In the genomic region with DNA sequence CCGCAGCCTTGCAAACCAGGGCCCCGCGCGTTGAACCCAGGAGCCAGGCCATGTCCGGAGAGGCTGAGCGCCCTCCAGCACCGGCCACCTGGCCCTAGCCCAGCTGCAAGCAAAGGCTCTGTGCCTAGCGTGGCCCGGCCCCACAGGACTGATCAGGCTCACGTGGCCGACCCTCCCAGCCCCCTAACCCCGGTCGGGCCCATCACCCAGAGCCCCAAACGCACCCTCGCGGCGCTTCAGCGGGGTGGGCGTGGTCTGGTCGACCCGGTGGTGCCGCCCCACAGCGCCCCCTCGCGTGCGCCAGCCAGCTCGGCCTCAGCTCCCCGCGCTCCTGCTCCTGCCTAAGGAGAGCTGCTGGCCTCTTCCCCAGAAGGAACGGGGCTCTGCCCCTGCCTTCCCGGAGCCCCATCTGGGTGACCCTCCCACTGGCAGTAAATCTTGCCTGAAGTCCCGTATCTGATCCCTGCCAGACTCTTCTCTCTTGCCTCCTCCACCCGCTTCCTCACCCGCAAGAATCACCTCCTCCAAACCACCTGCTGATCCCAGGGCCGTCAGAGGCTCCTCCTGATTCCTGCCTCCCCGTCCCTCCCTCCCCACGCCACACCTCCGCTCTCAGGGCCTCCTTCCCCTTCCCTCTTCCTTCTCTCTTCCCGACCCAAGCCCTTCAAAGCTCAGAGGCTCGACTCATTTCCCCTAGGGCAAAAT, we compare ENCODE assay signal across 8 cellular contexts. TPM values are rescaled to one million over a fixed set of nuclear protein-coding genes. Genes with fewer than 3 reads are reported as not detected.
A peak's percentile ranks its signal among the peaks of the same experiment; 100 is the strongest.
DNase-seq lines count a peak whose midpoint lies in the region; ATAC-seq and TF ChIP-seq lines count a peak whose summit lies in the region.

No MANE protein-coding gene starts in this region.

- H3K4me1 ChIP-seq in esophagus muscularis mucosa (peaks cover 0 to 15% (median 13%) of the 10 kb centered on the region in 4 donors), muscle layer of duodenum (ENCODE audit: control insufficient read depth in 1 of 2, insufficient read depth in 2 of 2, low read length in 2 of 2) (peaks cover 0 to 10% of the 10 kb centered on the region in 2 donors), subcutaneous abdominal adipose tissue (ENCODE audit: control insufficient read depth in 5 of 5, insufficient read depth in 5 of 5, low read length in 5 of 5) (peaks cover 0 to 18% (median 15%) of the 10 kb centered on the region in 5 donors)

- ATAC-seq in GM19043 (IDR thresholded peaks at IDR 0.05; ENCODE audit: low read depth, unreplicated experiment) (peak; percentile 84), HG03442 (IDR thresholded peaks at IDR 0.05; ENCODE audit: unreplicated experiment) (peak; percentile 84)

- peak overlapping the region; percentile 39 for H3K4me3 ChIP-seq in AG10803 (ENCODE audit: low read length)
- H3K4me3 ChIP-seq in esophagus muscularis mucosa = peak overlapping the region; percentile 45 to 55 (median 46)
- H3K4me3 ChIP-seq in muscle layer of duodenum (ENCODE audit: low read depth in 1 of 2, low read length in 2 of 2) = peak overlapping the region; percentile 21 to 57
- peak overlapping the region; percentile 17 to 72 (median 56) for H3K4me3 ChIP-seq in subcutaneous abdominal adipose tissue (ENCODE audit: low read depth in 1 of 5, low read length in 5 of 5)

- TF ChIP-seq EP300 in esophagus muscularis mucosa (IDR thresholded peaks at IDR 0.05) = no peak

- H3K9ac ChIP-seq in subcutaneous abdominal adipose tissue (ENCODE audit: low read length in 5 of 5) = peak overlapping the region in 2 of 5 donors; percentile 14 to 49

- H3K9me3 ChIP-seq in esophagus muscularis mucosa (no peaks in the 10 kb centered on the region), muscle layer of duodenum (ENCODE audit: control insufficient read depth in 1 of 2, low read length in 2 of 2) (no peaks in the 10 kb centered on the region), subcutaneous abdominal adipose tissue (ENCODE audit: control insufficient read depth in 5 of 5, low read length in 5 of 5) (no peaks in the 10 kb centered on the region)

- H3K27me3 ChIP-seq in esophagus muscularis mucosa (peaks cover 0 to 14% (median 0%) of the 10 kb centered on the region in 4 donors), muscle layer of duodenum (ENCODE audit: low read depth, low read length) (no peaks in the 10 kb centered on the region), subcutaneous abdominal adipose tissue (ENCODE audit: control insufficient read depth in 5 of 5, insufficient read depth in 4 of 5, low read length in 5 of 5) (peaks cover 0 to 5% (median 0%) of the 10 kb centered on the region in 5 donors)

- DNase-seq in AG10803 (ENCODE audit: low read depth) (peak; percentile 22), esophagus muscularis mucosa (ENCODE audit: extremely low spot score) (no peak), cortex of kidney (lab: John Stamatoyannopoulos, UW) (no peak)
- peak; percentile 61 to 67 for DNase-seq in activated CD4-positive, alpha-beta T cell treated with anti-CD3 and anti-CD28 coated beads, Interleukin-2, amount 50 U/mL, for 48 hours

- no peak for TF ChIP-seq POLR2A in esophagus muscularis mucosa (IDR thresholded peaks at IDR 0.05; ENCODE audit: low read depth)

- intact Hi-C loops in esophagus muscularis mucosa (cut with DNase I) = no loop called here

- peak; percentile 33 for TF ChIP-seq CTCF in AG10803 (conservative IDR thresholded peaks at IDR 0.05; ENCODE audit: low read length)
- TF ChIP-seq CTCF in esophagus muscularis mucosa (IDR thresholded peaks at IDR 0.05) = peak; percentile 37 to 67 (median 50)

- H3K27ac ChIP-seq in esophagus muscularis mucosa (replicated peaks in 1 of 4) (no peak overlapping the region), muscle layer of duodenum (ENCODE audit: low read length) (no peak overlapping the region), subcutaneous abdominal adipose tissue (ENCODE audit: low read depth, low read length) (no peak overlapping the region)

- H3K36me3 ChIP-seq in esophagus muscularis mucosa (no peaks in the 10 kb centered on the region), muscle layer of duodenum (ENCODE audit: control insufficient read depth in 1 of 2, insufficient read depth in 2 of 2, low read length in 2 of 2) (no peaks in the 10 kb centered on the region), subcutaneous abdominal adipose tissue (ENCODE audit: control insufficient read depth in 5 of 5, insufficient read depth in 5 of 5, low read length in 5 of 5) (no peaks in the 10 kb centered on the region)

- 27% methylated on average over 11 of the region's 40 CpGs for WGBS in esophagus muscularis mucosa

RNA-seq across cellular contexts. Expression of a gene that starts 12.3 kb away (rescaled TPM):
- total RNA-seq in esophagus muscularis mucosa = not detected

Comparison
In these comparisons a context has a peak if more than half of its experiments do, and no peak if none do; other contexts are left out.
1. DNase-seq: peak in AG10803 (single experiment) and activated CD4-positive, alpha-beta T cell treated with anti-CD3 and anti-CD28 coated beads, Interleukin-2, amount 50 U/mL, for 48 hours (2 of 2); none in esophagus muscularis mucosa (single experiment) and cortex of kidney (single experiment).
2. Peak in every context shown above with its lines, with median percentiles within 50 percentile points of each other: H3K4me3 ChIP-seq.